13 cellular contexts compared by ENCODE assay signal in genomic region chr11:22957890-22958289, GRCh38.
"Had no signal": no experiment of that assay in that cellular context is flagged by ENCODE, and none has a peak within 500 bp of the region (broad histone marks: within the 10 kb centered on the region; RNA-seq: fewer than 3 reads in every experiment).

No MANE protein-coding gene starts in this region.

- DNase-seq: activated CD4-positive, alpha-beta T cell treated with anti-CD3 and anti-CD28 coated beads, Interleukin-2, amount 50 U/mL, for 1 hour; activated CD4-positive, CD25-positive, alpha-beta regulatory T cell; activated T-cell treated with anti-CD3 and anti-CD28 coated beads for 4 hours; amniotic stem cell; erythroblast; left ventricle myocardium inferior; ovary; stimulated activated CD4-positive, alpha-beta T cell treated with anti-CD3 and anti-CD28 coated beads, Interleukin-15, amount 100 ng/mL, for 24 hours; stimulated activated CD4-positive, alpha-beta T cell treated with anti-CD3 and anti-CD28 coated beads, Interleukin-4, amount 100 ng/mL, for 24 hours; T-helper 17 cell had no signal

- H3K36me3 ChIP-seq: left ventricle myocardium inferior, ovary, thoracic aorta, vagina had no signal

- H3K4me3 ChIP-seq: left ventricle myocardium inferior, ovary, thoracic aorta, vagina had no signal

- FAIRE-seq: TTC549 had no signal

- H3K27ac ChIP-seq: left ventricle myocardium inferior, ovary, vagina had no signal

- H3K4me1 ChIP-seq: left ventricle myocardium inferior, vagina had no signal

- ATAC-seq: T-helper 17 cell had no signal

- H3K9me3 ChIP-seq: ovary, thoracic aorta, vagina had no signal

- H3K27me3 ChIP-seq: ovary, vagina had no signal
